ENCODE assay signal across 1 cellular context in genomic region chr2:219499555-219499954, GRCh38.
TF ChIP-seq lines count a peak whose summit lies in the region.

No MANE protein-coding gene starts in this region.

TF ChIP-seq in GM12878, 131 proteins besides CTCF, POLR2A, EP300 and RAD21:
- TF ChIP-seq SMC3 (IDR thresholded peaks at IDR 0.05; ENCODE audit: borderline replicate concordance, low read length) (no peak), ZBTB4 (CRISPR knock-in tag; IDR thresholded peaks at IDR 0.05) (no peak), SREBF1 (IDR thresholded peaks at IDR 0.05; ENCODE audit: low read length) (no peak), TAF1 (IDR thresholded peaks at IDR 0.05; ENCODE audit: borderline replicate concordance, low read depth, low read length) (no peak), RELB (IDR thresholded peaks at IDR 0.05; ENCODE audit: low read depth) (no peak), TCF12 (IDR thresholded peaks at IDR 0.05; ENCODE audit: low read depth, low read length) (no peak), SPI1 (IDR thresholded peaks at IDR 0.05; ENCODE audit: borderline replicate concordance, insufficient read depth, low read depth, low read length) (no peak), HDAC6 (IDR thresholded peaks at IDR 0.05; ENCODE audit: unreplicated experiment) (no peak), SREBF2 (IDR thresholded peaks at IDR 0.05; ENCODE audit: low read length) (no peak)
